In genomic region chr21:33257404-33257803, GRCh38 we compare ENCODE assay signal across 1 cellular context.
TF ChIP-seq lines count a peak whose summit lies in the region.

No MANE protein-coding gene starts in this region.

TF ChIP-seq in HepG2, 621 proteins besides CTCF, POLR2A, EP300 and RAD21:
- no peak for TF ChIP-seq ZNF383 (CRISPR knock-in tag; IDR thresholded peaks at IDR 0.05; ENCODE audit: borderline replicate concordance)
- TF ChIP-seq NFIC (IDR thresholded peaks at IDR 0.05; ENCODE audit: low read length) = no peak
- no peak for TF ChIP-seq PATZ1 (CRISPR knock-in tag; IDR thresholded peaks at IDR 0.05)
- TF ChIP-seq E2F2 (CRISPR knock-in tag; IDR thresholded peaks at IDR 0.05; ENCODE audit: borderline replicate concordance) = no peak
- TF ChIP-seq ZNF674 (CRISPR knock-in tag; IDR thresholded peaks at IDR 0.05; ENCODE audit: low read depth) = no peak
- TF ChIP-seq ISL2 (CRISPR knock-in tag; IDR thresholded peaks at IDR 0.05) = no peak
- TF ChIP-seq RBM39 (IDR thresholded peaks at IDR 0.05; ENCODE audit: low read depth, low read length, poor library complexity, severe bottlenecking) = no peak
- TF ChIP-seq MAFK (conservative IDR thresholded peaks at IDR 0.05 in 1 of 2, IDR thresholded peaks at IDR 0.05 in 1 of 2; ENCODE audit: low read length in 2 of 2) = peak; percentile 87 to 91
- no peak for TF ChIP-seq STAT5B (CRISPR knock-in tag; IDR thresholded peaks at IDR 0.05)
- no peak for TF ChIP-seq CEBPB (IDR thresholded peaks at IDR 0.05; ENCODE audit: borderline replicate concordance, low read depth, low read length)
- no peak for TF ChIP-seq SKIL (CRISPR knock-in tag; IDR thresholded peaks at IDR 0.05; ENCODE audit: borderline replicate concordance)
- no peak for TF ChIP-seq CCAR2 (optimal IDR thresholded peaks at IDR 0.05; ENCODE audit: low read depth, low read length)
- peak; percentile 89 for TF ChIP-seq MAFF (IDR thresholded peaks at IDR 0.05; ENCODE audit: low read depth, low read length)
